ENCODE assay signal across 19 cellular contexts in the genomic region with DNA sequence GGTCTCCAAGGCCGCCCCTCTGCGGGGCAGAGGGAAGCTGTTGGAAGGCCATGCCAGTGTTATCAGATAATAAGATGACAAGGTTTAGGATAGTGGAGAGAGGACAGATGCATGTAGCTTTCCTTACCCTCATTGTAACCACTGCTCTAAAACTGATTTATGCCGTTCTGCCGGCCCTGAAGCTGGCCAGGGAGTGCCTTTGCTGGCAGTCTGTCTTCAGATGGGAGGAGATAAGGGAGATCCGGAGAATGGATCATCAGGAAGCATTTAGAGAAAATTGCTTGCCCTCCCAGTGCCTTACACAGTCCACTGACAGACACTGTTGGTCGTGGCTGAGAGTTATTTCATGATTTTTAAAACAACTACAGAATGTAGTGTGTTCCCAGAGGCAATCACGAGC. TPM values are rescaled to one million over a fixed set of nuclear protein-coding genes. Genes with fewer than 3 reads are reported as not detected.
DNase-seq lines count a peak whose midpoint lies in the region; ATAC-seq and TF ChIP-seq lines count a peak whose summit lies in the region.
"Had no signal": no experiment of that assay in that cellular context is flagged by ENCODE, and none has a peak within 500 bp of the region (broad histone marks: within the 10 kb centered on the region; RNA-seq: fewer than 3 reads in every experiment).

No MANE protein-coding gene starts in this region.

- H3K4me3 ChIP-seq in OCI-LY1 (ENCODE audit: low read depth, low read length, poor library complexity, severe bottlenecking) (peak overlapping the region; percentile 64), right atrium auricular region (no peak overlapping the region)

- no peaks in the 10 kb centered on the region for H3K9me3 Mint-ChIP-seq in neural crest cell
- no peaks in the 10 kb centered on the region for H3K9me3 Mint-ChIP-seq in osteocyte (ENCODE audit: unreplicated experiment)
- H3K9me3 Mint-ChIP-seq: CD8-positive, alpha-beta T cell had no signal

- H3K9me2 ChIP-seq in OCI-LY1 (ENCODE audit: low read depth, low read length): no peaks in the 10 kb centered on the region

- peak overlapping the region; percentile 86 for H3K4me2 ChIP-seq in OCI-LY1 (ENCODE audit: low read length)

- no peaks in the 10 kb centered on the region for H3K27me3 Mint-ChIP-seq in neural crest cell (ENCODE audit: low read depth)
- H3K27me3 Mint-ChIP-seq in osteocyte (ENCODE audit: unreplicated experiment): peaks cover 2% of the 10 kb centered on the region

- H3K9me3 ChIP-seq in OCI-LY1 (ENCODE audit: low read length): no peaks in the 10 kb centered on the region
- no peaks in the 10 kb centered on the region for H3K9me3 ChIP-seq in right atrium auricular region
- H3K9me3 ChIP-seq: BE2C had no signal

- H3K27ac ChIP-seq in OCI-LY1 (ENCODE audit: low read depth, low read length, poor library complexity, severe bottlenecking): peak overlapping the region; percentile 96
- H3K27ac ChIP-seq in right atrium auricular region: no peak overlapping the region

- no peaks in the 10 kb centered on the region for H3K4me1 Mint-ChIP-seq in neural crest cell
- no peaks in the 10 kb centered on the region for H3K4me1 Mint-ChIP-seq in osteocyte (ENCODE audit: unreplicated experiment)

- H3K27ac Mint-ChIP-seq in neural crest cell (ENCODE audit: unreplicated experiment): peak overlapping the region; percentile 30
- H3K27ac Mint-ChIP-seq in osteocyte (ENCODE audit: unreplicated experiment): no peak overlapping the region
- H3K27ac Mint-ChIP-seq: CD8-positive, alpha-beta T cell had no signal

- ATAC-seq in GM18511 (IDR thresholded peaks at IDR 0.05; ENCODE audit: unreplicated experiment): no peak
- ATAC-seq: CD8-positive, alpha-beta T cell had no signal

- H3K27me3 ChIP-seq in OCI-LY1 (ENCODE audit: insufficient read depth, low read length) (no peaks in the 10 kb centered on the region), right atrium auricular region (no peaks in the 10 kb centered on the region)
- H3K27me3 ChIP-seq: BE2C had no signal

- H3K9ac ChIP-seq in OCI-LY1 (ENCODE audit: low read length): peak overlapping the region; percentile 85

- DNase-seq in GM04504 (ENCODE audit: low read depth) (peak; percentile 38), amniotic epithelial cell (ENCODE audit: low read depth) (peak; percentile 33), neural crest cell (ENCODE audit: low read depth, low spot score) (no peak), osteocyte (ENCODE audit: extremely low spot score, unreplicated experiment) (no peak), GM19240 (ENCODE audit: insufficient read length, low spot score) (no peak), right atrium auricular region (ENCODE audit: low spot score) (no peak)
- DNase-seq: BE2C; CD8-positive, alpha-beta T cell; DMS79; HCEC 1CT; NCI-H1417 treated with DMSO at 0.1 percent for 48 hours; NCI-H1930; NCI-H2171; NCI-H774; SHP77 treated with DMSO at 0.1 percent for 48 hours; T-helper 2 cell had no signal

- no peaks in the 10 kb centered on the region for H3K36me3 ChIP-seq in OCI-LY1 (ENCODE audit: insufficient read depth, low read length)
- no peaks in the 10 kb centered on the region for H3K36me3 ChIP-seq in right atrium auricular region
- H3K36me3 ChIP-seq: BE2C had no signal

- no peaks in the 10 kb centered on the region for H3F3A ChIP-seq in OCI-LY1 (ENCODE audit: insufficient read depth, low read length)

- no peaks in the 10 kb centered on the region for H3K79me2 ChIP-seq in OCI-LY1 (ENCODE audit: insufficient read depth, low read length)

- H3K4me3 Mint-ChIP-seq in neural crest cell (no peak overlapping the region), osteocyte (ENCODE audit: unreplicated experiment) (no peak overlapping the region)
- H3K4me3 Mint-ChIP-seq: CD8-positive, alpha-beta T cell had no signal

- H3K36me3 Mint-ChIP-seq in neural crest cell (ENCODE audit: low read depth) (no peaks in the 10 kb centered on the region), osteocyte (ENCODE audit: unreplicated experiment) (no peaks in the 10 kb centered on the region)
- H3K36me3 Mint-ChIP-seq: CD8-positive, alpha-beta T cell had no signal

- TF ChIP-seq CTCF in OCI-LY1 (IDR thresholded peaks at IDR 0.05; ENCODE audit: low read length) (no peak), neural crest cell (conservative IDR thresholded peaks at IDR 0.05) (no peak), osteocyte (IDR thresholded peaks at IDR 0.05) (no peak), right atrium auricular region (IDR thresholded peaks at IDR 0.05) (no peak)

- no peak overlapping the region for H2AFZ ChIP-seq in OCI-LY1 (ENCODE audit: low read length)

- no peaks in the 10 kb centered on the region for H4K20me1 ChIP-seq in OCI-LY1 (ENCODE audit: insufficient read depth, low read length)

- peaks cover 98% of the 10 kb centered on the region for H3K4me1 ChIP-seq in OCI-LY1 (ENCODE audit: insufficient read depth, low read length, severe bottlenecking)
- H3K4me1 ChIP-seq in right atrium auricular region: peaks cover 0 to 11% of the 10 kb centered on the region in 2 donors
- H3K4me1 ChIP-seq: BE2C had no signal

RNA-seq across cellular contexts. Expression of gene MYO3B, which starts 35.4 kb away (rescaled TPM):
- total RNA-seq in neural crest cell (not detected in 2 replicates), osteocyte (not detected in 2 replicates), right atrium auricular region (not detected)
- total RNA-seq: CD8-positive, alpha-beta T cell; NCI-H460 had no signal

Comparison
In these comparisons a context has a peak if more than half of its experiments do, and no peak if none do; other contexts are left out.
1. DNase-seq: peak in GM04504 (single experiment) and amniotic epithelial cell (single experiment); none in neural crest cell (single experiment), osteocyte (single experiment), GM19240 (single experiment) and right atrium auricular region (single experiment).